Comparison of ENCODE assay signal across 10 cellular contexts in the genomic region with DNA sequence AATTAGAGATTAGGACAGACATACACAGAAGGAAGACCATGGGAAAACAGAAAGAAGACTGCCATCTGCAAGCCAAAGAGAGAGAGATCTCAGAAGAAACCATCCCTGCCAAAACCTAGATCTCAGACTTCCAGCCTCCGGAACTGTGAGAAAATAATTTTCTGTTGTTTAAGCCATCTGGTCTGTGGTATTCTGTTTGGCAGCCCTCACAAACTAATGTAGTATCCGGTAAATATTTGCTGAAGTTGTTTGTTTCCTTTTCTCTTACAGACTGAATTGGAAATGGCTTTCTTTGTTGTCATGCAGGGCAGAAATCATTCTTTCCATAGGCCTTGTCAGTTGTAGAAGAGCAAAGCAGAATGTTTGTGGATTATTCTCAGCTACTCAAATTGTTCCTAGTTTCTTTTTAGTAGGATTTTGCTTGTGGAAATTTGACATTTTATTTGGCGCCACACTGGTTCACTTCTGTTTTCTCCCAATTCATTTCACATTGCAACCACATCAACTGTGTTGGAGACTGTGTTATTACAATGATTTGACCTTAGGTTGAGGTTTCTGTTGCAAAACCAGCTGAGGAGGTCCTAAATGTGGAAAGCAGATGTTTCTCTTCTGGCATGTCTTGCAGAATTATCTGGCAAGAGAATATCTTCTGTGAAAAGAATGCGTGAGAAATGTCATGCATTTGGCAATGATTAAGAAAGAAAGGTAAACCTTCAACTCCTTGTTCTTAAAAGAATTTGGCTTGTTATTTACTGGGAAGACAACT. TPM values are rescaled to one million over a fixed set of nuclear protein-coding genes. Genes with fewer than 3 reads are reported as not detected.
A peak's percentile ranks its signal among the peaks of the same experiment; 100 is the strongest.
DNase-seq lines count a peak whose midpoint lies in the region; TF ChIP-seq lines count a peak whose summit lies in the region.
"Had no signal": no experiment of that assay in that cellular context is flagged by ENCODE, and none has a peak within 500 bp of the region (broad histone marks: within the 10 kb centered on the region; RNA-seq: fewer than 3 reads in every experiment).

No MANE protein-coding gene starts in this region.

- no peak for TF ChIP-seq CTCF in NB4 (IDR thresholded peaks at IDR 0.05; ENCODE audit: low read depth, low read length)
- TF ChIP-seq CTCF in neutrophil (IDR thresholded peaks at IDR 0.05), result no peak

- no peaks in the 10 kb centered on the region for H3K27me3 Mint-ChIP-seq in CD4-positive, alpha-beta memory T cell
- H3K27me3 Mint-ChIP-seq: activated CD8-positive, alpha-beta memory T cell treated with anti-CD3 and anti-CD28 coated beads, Interleukin-2, amount 10 ng/mL, durations not matched to agents 7 days and 5 days had no signal

- no peak for TF ChIP-seq POLR2A in NB4 (IDR thresholded peaks at IDR 0.05; ENCODE audit: extremely low read depth, insufficient read length)

- H3K9me3 ChIP-seq in neutrophil, result no peaks in the 10 kb centered on the region
- H3K9me3 ChIP-seq in CD4-positive, alpha-beta memory T cell (ENCODE audit: control insufficient read depth in 1 of 2, low read length in 2 of 2), result no peaks in the 10 kb centered on the region

- peaks cover 48 to 50% of the 10 kb centered on the region in 2 donors for H3K36me3 Mint-ChIP-seq in CD4-positive, alpha-beta memory T cell

- H3K27ac Mint-ChIP-seq in CD4-positive, alpha-beta memory T cell, result peak overlapping the region in 1 of 7 donors; percentile 72
- H3K27ac Mint-ChIP-seq: activated CD8-positive, alpha-beta memory T cell treated with anti-CD3 and anti-CD28 coated beads, Interleukin-2, amount 10 ng/mL, durations not matched to agents 7 days and 5 days had no signal

- DNase-seq in AG08396 (ENCODE audit: low spot score) (peak; percentile 20), NB4 (ENCODE audit: low read depth) (peak; percentile 55), dedifferentiated amniotic fluid mesenchymal stem cell (ENCODE audit: extremely low spot score) (peak; percentile 64), NCI-H1436 (lab: John Stamatoyannopoulos, UW) (no peak), kidney glomerular epithelial cell (lab: John Stamatoyannopoulos, UW) (no peak)
- DNase-seq in CD4-positive, alpha-beta memory T cell, result no peak
- DNase-seq in activated effector memory CD4-positive, alpha-beta T cell treated with Interleukin-2 at 50 U/mL for 16 hours, result no peak
- DNase-seq: activated CD8-positive, alpha-beta memory T cell treated with anti-CD3 and anti-CD28 coated beads, Interleukin-2, amount 10 ng/mL, durations not matched to agents 7 days and 5 days; stimulated activated CD4-positive, alpha-beta T cell treated with anti-CD3 and anti-CD28 coated beads, Interleukin-2, amount 100 ng/mL, for 48 hours had no signal

- H3K4me1 ChIP-seq in neutrophil (ENCODE audit: control insufficient read depth in 1 of 2, insufficient read depth in 1 of 2, low read depth in 1 of 2, low read length in 1 of 2), result peaks cover 24 to 26% of the 10 kb centered on the region in 2 experiments
- H3K4me1 ChIP-seq in CD4-positive, alpha-beta memory T cell (ENCODE audit: insufficient read depth, low read length), result no peaks in the 10 kb centered on the region

- no peaks in the 10 kb centered on the region for H3K36me3 ChIP-seq in neutrophil
- no peaks in the 10 kb centered on the region for H3K36me3 ChIP-seq in CD4-positive, alpha-beta memory T cell (ENCODE audit: insufficient read depth, low read length)

- POLR2A ChIA-PET in CD4-positive, alpha-beta memory T cell (lab: Charles Lee; ENCODE audit: partially characterized antibody), result interaction anchor here (1.6 kb wide), 1 partner anchor 90 kb away, joined by 3 read pairs; no protein-coding TSS in a partner anchor

- no peak overlapping the region for H3K4me3 Mint-ChIP-seq in CD4-positive, alpha-beta memory T cell
- H3K4me3 Mint-ChIP-seq: activated CD8-positive, alpha-beta memory T cell treated with anti-CD3 and anti-CD28 coated beads, Interleukin-2, amount 10 ng/mL, durations not matched to agents 7 days and 5 days had no signal

- H3K4me3 ChIP-seq in NB4 (ENCODE audit: low read depth, low read length) (no peak overlapping the region), neutrophil (ENCODE audit: low read depth in 1 of 2, low read length in 1 of 2) (no peak overlapping the region)
- H3K4me3 ChIP-seq in CD4-positive, alpha-beta memory T cell (ENCODE audit: low read length in 2 of 2), result no peak overlapping the region

- intact Hi-C loops in CD4-positive, alpha-beta memory T cell (cut with micrococcal nuclease), result no loop called here

- no peaks in the 10 kb centered on the region for H3K27me3 ChIP-seq in neutrophil
- no peaks in the 10 kb centered on the region for H3K27me3 ChIP-seq in CD4-positive, alpha-beta memory T cell (ENCODE audit: insufficient read depth, low read length)

- H3K4me1 Mint-ChIP-seq in CD4-positive, alpha-beta memory T cell, result peaks cover 0 to 6% (median 2%) of the 10 kb centered on the region in 4 donors

- H3K27ac ChIP-seq in neutrophil, result peak overlapping the region; percentile 66
- H3K27ac ChIP-seq in CD4-positive, alpha-beta memory T cell (ENCODE audit: low read depth, low read length), result no peak overlapping the region

- H3K9me3 Mint-ChIP-seq in CD4-positive, alpha-beta memory T cell, result no peaks in the 10 kb centered on the region

- CTCF ChIA-PET in CD4-positive, alpha-beta memory T cell (lab: Charles Lee; ENCODE audit: partially characterized antibody), result interaction anchor here (13.1 kb wide), 1 partner anchor 92 kb away, joined by 507 read pairs; no protein-coding TSS in a partner anchor

RNA-seq across cellular contexts. Expression of a gene that starts 25.9 kb away (rescaled TPM):
- 10 to 100 TPM in 1 of 2 experiments, 1 to 10 TPM in 1; 9.1 to 13.2 TPM for total RNA-seq in CD4-positive, alpha-beta memory T cell
- polyA plus RNA-seq in CD4-positive, alpha-beta memory T cell, result 10 to 100 TPM; 10.6 to 12.5 TPM

RNA-seq across cellular contexts. Expression of a gene that starts 46.6 kb away (rescaled TPM):
- 10 to 100 TPM; 37.9 to 43.2 TPM for total RNA-seq in CD4-positive, alpha-beta memory T cell
- polyA plus RNA-seq in CD4-positive, alpha-beta memory T cell, result 10 to 100 TPM in 1 of 2 donors, 1 to 10 TPM in 1; 5.3 to 12.0 TPM

Comparison
In these comparisons a context has a peak if more than half of its experiments do, and no peak if none do; other contexts are left out.
1. DNase-seq: peak in AG08396 (single experiment), NB4 (single experiment) and dedifferentiated amniotic fluid mesenchymal stem cell (single experiment); none in CD4-positive, alpha-beta memory T cell (0 of 5), NCI-H1436 (single experiment), activated effector memory CD4-positive, alpha-beta T cell treated with Interleukin-2 at 50 U/mL for 16 hours (single experiment) and kidney glomerular epithelial cell (single experiment).